Comparison of ENCODE assay signal across 8 cellular contexts in the genomic region with DNA sequence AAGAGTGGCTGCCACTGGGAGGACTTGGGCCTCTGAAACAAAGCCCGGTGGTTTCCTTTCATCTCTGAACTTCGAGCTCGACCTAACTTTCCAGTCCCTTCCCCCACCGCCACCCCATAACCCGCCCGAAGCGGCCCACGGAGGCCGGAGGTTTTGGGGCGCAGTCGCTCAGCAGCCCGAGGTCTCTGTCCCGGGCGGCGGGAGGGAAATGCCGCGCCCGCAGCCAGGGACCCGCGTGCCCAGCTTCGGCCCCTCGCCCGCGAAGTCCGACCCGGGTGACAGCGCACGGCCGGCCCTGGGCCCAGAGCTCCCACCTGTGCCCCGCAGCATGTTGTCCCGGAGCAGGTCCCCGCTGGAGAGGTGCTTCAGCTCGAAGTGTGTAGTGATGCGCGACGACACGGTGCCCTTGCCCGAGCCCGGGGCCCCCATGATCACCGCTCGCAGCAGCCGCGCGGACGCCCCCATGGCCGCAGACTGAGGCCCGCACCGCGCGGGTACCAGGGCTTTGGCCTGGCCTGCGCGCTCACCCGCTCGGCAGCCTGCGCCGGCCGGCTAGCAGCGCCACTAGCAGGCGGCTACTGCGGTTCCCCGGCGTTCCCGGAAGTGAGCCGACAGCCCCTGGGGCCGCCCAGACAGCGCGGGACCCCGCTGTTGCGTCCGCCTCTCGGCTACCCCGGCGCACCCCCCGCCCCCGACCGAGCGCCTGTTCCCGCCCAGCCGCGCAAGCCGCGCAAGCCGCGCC. TPM values are rescaled to one million over a fixed set of nuclear protein-coding genes. Genes with fewer than 3 reads are reported as not detected.
A peak's percentile ranks its signal among the peaks of the same experiment; 100 is the strongest.
DNase-seq lines count a peak whose midpoint lies in the region; ATAC-seq and TF ChIP-seq lines count a peak whose summit lies in the region.

TSS of gene AK3 (minus strand) at position 580 of the 742 bp plus-strand sequence. CDS start at position 465, 115 bp downstream.

- intact Hi-C loops in Panc1 (cut with micrococcal nuclease; ENCODE audit: unreplicated experiment), result no loop called here
- intact Hi-C loops in activated T-helper 1 cell treated with anti-CD3 and anti-CD28 coated beads, Interleukin-12 subunit alpha, Interleukin-12 subunit beta, Interleukin-2, Interleukin-4 antibody, amounts not matched to agents 30 ng/mL and 10 ng/mL and 1 ng/mL, durations not matched to agents 14 hours and 24 hours and 36 hours (cut with micrococcal nuclease), result loop anchor here (1.0 to 5.0 kb wide), 10 partner anchors 26 to 889 kb away; partner anchors contain the start of genes CDC37L1, JAK2, PLGRKT and PLPP6
- intact Hi-C loops in naive thymus-derived CD4-positive, alpha-beta T cell (cut with micrococcal nuclease), result loop anchor here (1.0 to 10.0 kb wide), 24 partner anchors 10 to 1896 kb away; partner anchors contain the start of genes CDC37L1 (in 2 of the 2), JAK2 (in 2 of the 2), PLGRKT (in 2 of the 2) and PLPP6 (in 2 of the 2)

- H3K27ac ChIP-seq in Panc1 (ENCODE audit: low read length), result peak within 1 kb of the TSS; percentile 69
- peak within 1 kb of the TSS; percentile 86 for H3K27ac ChIP-seq in naive thymus-derived CD4-positive, alpha-beta T cell (ENCODE audit: low read depth, low read length)

- H3K36me3 ChIP-seq in Panc1 (ENCODE audit: control insufficient read depth, insufficient read depth, low read length), result peaks cover 5% of the 10 kb centered on the region; the same call in 1 of the 2 replicates
- peaks cover 0 to 11% (median 0%) of the 10 kb centered on the region in 3 experiments for H3K36me3 ChIP-seq in naive thymus-derived CD4-positive, alpha-beta T cell (ENCODE audit: control insufficient read depth in 2 of 3, insufficient read depth in 3 of 3, low read length in 3 of 3)

- POLR2A ChIA-PET in Panc1 (lab: Charles Lee), result no interaction called here
- POLR2A ChIA-PET in naive thymus-derived CD4-positive, alpha-beta T cell (lab: Charles Lee), result interaction anchor here (0.7 to 3.5 kb wide), 21 partner anchors 22 to 1214 kb away, joined by 3 to 29 read pairs (median 5); partner anchors contain the start of genes CDC37L1, PLPP6, RCL1 and RFX3

- H3K27me3 ChIP-seq in Panc1 (ENCODE audit: control insufficient read depth, insufficient read depth, low read length), result no peaks in the 10 kb centered on the region
- H3K27me3 ChIP-seq in naive thymus-derived CD4-positive, alpha-beta T cell (ENCODE audit: control insufficient read depth in 2 of 2, insufficient read depth in 2 of 2, low read length in 2 of 2), result no peaks in the 10 kb centered on the region

- TF ChIP-seq CTCF in Panc1 (IDR thresholded peaks at IDR 0.05), result no peak; the same call in 1 of the 2 replicates

- ATAC-seq in GM21526 (IDR thresholded peaks at IDR 0.05; ENCODE audit: low FRiP score, unreplicated experiment), result peak; percentile 87
- ATAC-seq in Panc1, result peak; percentile 97
- ATAC-seq in naive thymus-derived CD4-positive, alpha-beta T cell, result peak; percentile 95
- peak; percentile 94 to 95 for ATAC-seq in stimulated activated naive B cell treated with anti-CD40 and anti-IgM and Interleukin-4, amounts not matched to agents 10 μg/mL and 1 μg/mL and 100 μg/mL, for 72 hours (replicated peaks)

- no peaks in the 10 kb centered on the region for H3K4me1 ChIP-seq in Panc1 (ENCODE audit: control insufficient read depth, insufficient read depth, low read length)
- peaks cover 10 to 16% of the 10 kb centered on the region in 2 donors for H3K4me1 ChIP-seq in naive thymus-derived CD4-positive, alpha-beta T cell (ENCODE audit: control insufficient read depth in 2 of 2, insufficient read depth in 2 of 2, low read length in 2 of 2)

- H3K4me3 Mint-ChIP-seq in activated T-helper 1 cell treated with anti-CD3 and anti-CD28 coated beads, Interleukin-12 subunit alpha, Interleukin-12 subunit beta, Interleukin-2, Interleukin-4 antibody, amounts not matched to agents 30 ng/mL and 10 ng/mL and 1 ng/mL, durations not matched to agents 14 hours and 24 hours and 36 hours, result peak within 1 kb of the TSS; percentile 89
- peak within 1 kb of the TSS; percentile 88 to 99 (median 94) for H3K4me3 Mint-ChIP-seq in naive thymus-derived CD4-positive, alpha-beta T cell
- H3K4me3 Mint-ChIP-seq in stimulated activated naive B cell treated with anti-CD40 and anti-IgM and Interleukin-4, amounts not matched to agents 10 μg/mL and 1 μg/mL and 100 μg/mL, for 72 hours, result peak within 1 kb of the TSS; percentile 85 to 89

- peak within 1 kb of the TSS; percentile 57 to 58 for H3K4me3 ChIP-seq in Panc1 (ENCODE audit: low read depth in 2 of 2, low read length in 2 of 2)
- H3K4me3 ChIP-seq in naive thymus-derived CD4-positive, alpha-beta T cell (ENCODE audit: low read length), result peak within 1 kb of the TSS; percentile 73

- CTCF ChIA-PET in Panc1 (lab: Charles Lee), result no interaction called here
- CTCF ChIA-PET in naive thymus-derived CD4-positive, alpha-beta T cell (lab: Charles Lee), result interaction anchor here (0.7 to 1.7 kb wide), 8 partner anchors 9 to 79 kb away, joined by 3 to 8 read pairs (median 3); partner anchors contain the start of gene PLPP6

- H3K4me1 Mint-ChIP-seq in activated T-helper 1 cell treated with anti-CD3 and anti-CD28 coated beads, Interleukin-12 subunit alpha, Interleukin-12 subunit beta, Interleukin-2, Interleukin-4 antibody, amounts not matched to agents 30 ng/mL and 10 ng/mL and 1 ng/mL, durations not matched to agents 14 hours and 24 hours and 36 hours (ENCODE audit: low read depth), result peaks cover 29% of the 10 kb centered on the region
- H3K4me1 Mint-ChIP-seq in naive thymus-derived CD4-positive, alpha-beta T cell, result peaks cover 22 to 49% (median 40%) of the 10 kb centered on the region in 7 donors
- peaks cover 7 to 23% of the 10 kb centered on the region in 2 donors for H3K4me1 Mint-ChIP-seq in stimulated activated naive B cell treated with anti-CD40 and anti-IgM and Interleukin-4, amounts not matched to agents 10 μg/mL and 1 μg/mL and 100 μg/mL, for 72 hours

- H3K27me3 Mint-ChIP-seq in activated T-helper 1 cell treated with anti-CD3 and anti-CD28 coated beads, Interleukin-12 subunit alpha, Interleukin-12 subunit beta, Interleukin-2, Interleukin-4 antibody, amounts not matched to agents 30 ng/mL and 10 ng/mL and 1 ng/mL, durations not matched to agents 14 hours and 24 hours and 36 hours (ENCODE audit: insufficient read depth), result no peaks in the 10 kb centered on the region
- H3K27me3 Mint-ChIP-seq in naive thymus-derived CD4-positive, alpha-beta T cell, result no peaks in the 10 kb centered on the region
- H3K27me3 Mint-ChIP-seq in stimulated activated naive B cell treated with anti-CD40 and anti-IgM and Interleukin-4, amounts not matched to agents 10 μg/mL and 1 μg/mL and 100 μg/mL, for 72 hours, result no peaks in the 10 kb centered on the region

- no peaks in the 10 kb centered on the region for H3K9me3 Mint-ChIP-seq in activated T-helper 1 cell treated with anti-CD3 and anti-CD28 coated beads, Interleukin-12 subunit alpha, Interleukin-12 subunit beta, Interleukin-2, Interleukin-4 antibody, amounts not matched to agents 30 ng/mL and 10 ng/mL and 1 ng/mL, durations not matched to agents 14 hours and 24 hours and 36 hours
- no peaks in the 10 kb centered on the region for H3K9me3 Mint-ChIP-seq in naive thymus-derived CD4-positive, alpha-beta T cell
- H3K9me3 Mint-ChIP-seq in stimulated activated naive B cell treated with anti-CD40 and anti-IgM and Interleukin-4, amounts not matched to agents 10 μg/mL and 1 μg/mL and 100 μg/mL, for 72 hours, result no peaks in the 10 kb centered on the region

- peaks cover 2% of the 10 kb centered on the region for H3K36me3 Mint-ChIP-seq in activated T-helper 1 cell treated with anti-CD3 and anti-CD28 coated beads, Interleukin-12 subunit alpha, Interleukin-12 subunit beta, Interleukin-2, Interleukin-4 antibody, amounts not matched to agents 30 ng/mL and 10 ng/mL and 1 ng/mL, durations not matched to agents 14 hours and 24 hours and 36 hours (ENCODE audit: low read depth)
- peaks cover 0 to 5% (median 3%) of the 10 kb centered on the region in 5 donors for H3K36me3 Mint-ChIP-seq in naive thymus-derived CD4-positive, alpha-beta T cell
- no peaks in the 10 kb centered on the region for H3K36me3 Mint-ChIP-seq in stimulated activated naive B cell treated with anti-CD40 and anti-IgM and Interleukin-4, amounts not matched to agents 10 μg/mL and 1 μg/mL and 100 μg/mL, for 72 hours

- no TSS peak for BruUV-seq in Panc1 (replicated peaks; lab: Mats Ljungman, UMichigan)

- H3K27ac Mint-ChIP-seq in activated T-helper 1 cell treated with anti-CD3 and anti-CD28 coated beads, Interleukin-12 subunit alpha, Interleukin-12 subunit beta, Interleukin-2, Interleukin-4 antibody, amounts not matched to agents 30 ng/mL and 10 ng/mL and 1 ng/mL, durations not matched to agents 14 hours and 24 hours and 36 hours, result peak within 1 kb of the TSS; percentile 92
- H3K27ac Mint-ChIP-seq in naive thymus-derived CD4-positive, alpha-beta T cell, result peak within 1 kb of the TSS; percentile 86 to 98 (median 93)
- H3K27ac Mint-ChIP-seq in stimulated activated naive B cell treated with anti-CD40 and anti-IgM and Interleukin-4, amounts not matched to agents 10 μg/mL and 1 μg/mL and 100 μg/mL, for 72 hours, result peak within 1 kb of the TSS; percentile 78

- in situ Hi-C loops in Panc1 (cut with HindIII; ENCODE audit: low pct_unique_long_range_greater_than_20kb, low sequenced_read_pairs), result no loop called here

- no peaks in the 10 kb centered on the region for H3K9me3 ChIP-seq in Panc1 (ENCODE audit: control insufficient read depth, insufficient read depth, low read depth, low read length)
- no peaks in the 10 kb centered on the region for H3K9me3 ChIP-seq in naive thymus-derived CD4-positive, alpha-beta T cell (ENCODE audit: control insufficient read depth in 2 of 3, low read length in 3 of 3)

- DNase-seq in DMS79 treated with DMSO at 0.1 percent for 48 hours (lab: John Stamatoyannopoulos, UW), result peak; percentile 36
- peak; percentile 68 for DNase-seq in HuH-7.5 (ENCODE audit: low spot score)
- DNase-seq in Panc1 (ENCODE audit: low read depth, low spot score), result no peak
- peak; percentile 81 for DNase-seq in activated T-helper 1 cell treated with anti-CD3 and anti-CD28 coated beads, Interleukin-12 subunit alpha, Interleukin-12 subunit beta, Interleukin-2, Interleukin-4 antibody, amounts not matched to agents 30 ng/mL and 10 ng/mL and 1 ng/mL, durations not matched to agents 14 hours and 24 hours and 36 hours (ENCODE audit: low spot score)
- peak; percentile 88 for DNase-seq in fibroblast of gingiva (ENCODE audit: low read depth)
- peak; percentile 72 to 85 (median 83) for DNase-seq in naive thymus-derived CD4-positive, alpha-beta T cell
- DNase-seq in stimulated activated naive B cell treated with anti-CD40 and anti-IgM and Interleukin-4, amounts not matched to agents 10 μg/mL and 1 μg/mL and 100 μg/mL, for 72 hours, result peak; percentile 78

RNA-seq across cellular contexts. Expression of gene AK3, which starts in this region (rescaled TPM):
- total RNA-seq in Panc1 (2021; ENCODE audit: unreplicated experiment), result 15.9 TPM
- 27.2 TPM for polyA plus RNA-seq in Panc1 (2012; ENCODE audit: insufficient read length)
- 23.9 and 28.5 TPM in 2 replicates for total RNA-seq in activated T-helper 1 cell treated with anti-CD3 and anti-CD28 coated beads, Interleukin-12 subunit alpha, Interleukin-12 subunit beta, Interleukin-2, Interleukin-4 antibody, amounts not matched to agents 30 ng/mL and 10 ng/mL and 1 ng/mL, durations not matched to agents 14 hours and 24 hours and 36 hours
- 10 to 100 TPM; 18.0 to 34.8 (median 25.8) TPM for total RNA-seq in naive thymus-derived CD4-positive, alpha-beta T cell
- 10 to 100 TPM; 27.1 to 33.8 TPM for polyA plus RNA-seq in naive thymus-derived CD4-positive, alpha-beta T cell
